Comparison of ENCODE assay signal across 17 cellular contexts in the genomic region with DNA sequence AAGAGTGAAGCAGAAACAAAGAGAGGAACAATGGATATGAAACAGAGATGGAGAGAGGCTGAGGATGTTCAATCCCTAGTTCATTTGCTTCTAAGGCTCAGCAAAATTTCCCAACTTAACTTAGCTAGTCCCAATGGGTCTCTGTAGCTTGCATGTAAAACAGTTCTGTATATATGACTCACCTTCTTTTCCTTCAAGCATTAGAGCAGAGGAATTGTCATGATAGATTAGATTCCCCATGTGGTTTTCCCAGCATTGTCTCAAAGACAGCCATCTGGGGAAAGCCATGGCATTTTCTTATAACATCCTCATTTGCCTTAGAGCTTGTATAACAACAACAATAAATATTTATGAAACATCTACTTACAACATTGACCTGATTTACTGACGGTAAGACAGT.
DNase-seq lines count a peak whose midpoint lies in the region; ATAC-seq and TF ChIP-seq lines count a peak whose summit lies in the region.
"Had no signal": no experiment of that assay in that cellular context is flagged by ENCODE, and none has a peak within 500 bp of the region (broad histone marks: within the 10 kb centered on the region; RNA-seq: fewer than 3 reads in every experiment).

No MANE protein-coding gene starts in this region.

- no peak for TF ChIP-seq CTCF in epithelial cell of esophagus (IDR thresholded peaks at IDR 0.05; ENCODE audit: insufficient read depth, low read depth, low read length, missing control alignments)

- peak; percentile 46 for DNase-seq in EH (ENCODE audit: low read depth)
- DNase-seq in M059J (ENCODE audit: low read depth) = peak; percentile 79
- peak; percentile 7 for DNase-seq in epithelial cell of esophagus (ENCODE audit: low read depth)
- DNase-seq in kidney tubule cell (ENCODE audit: low spot score) = peak; percentile 20
- DNase-seq in NCI-H446 treated with DMSO at 0.1 percent for 48 hours (lab: John Stamatoyannopoulos, UW) = no peak
- DNase-seq in NCI-H2081 treated with DMSO at 0.1 percent for 48 hours (lab: John Stamatoyannopoulos, UW) = no peak
- DNase-seq in MG63 = no peak
- DNase-seq: CD4-positive, alpha-beta memory T cell; H7; Karpas-422; NCI-H1417; NCI-H2029 treated with DMSO at 0.1 percent for 48 hours; NCI-H69; NK-92 treated with Interleukin-12 subunit alpha and Interleukin-12 subunit beta, amount 100 ng/mL, for 24 hours; PC-3 had no signal

- H3K36me3 ChIP-seq in MG63 = no peaks in the 10 kb centered on the region

- H3K9me3 ChIP-seq in MG63 = no peaks in the 10 kb centered on the region; the same call in 1 of the 2 replicates
- H3K9me3 ChIP-seq: A549 had no signal

- ATAC-seq in GM21360 (IDR thresholded peaks at IDR 0.05; ENCODE audit: unreplicated experiment) = no peak
- ATAC-seq: A549, PC-3 had no signal

- no peaks in the 10 kb centered on the region for H3K27me3 ChIP-seq in MG63

- H3K4me3 ChIP-seq in epithelial cell of esophagus (ENCODE audit: low read length) (no peak overlapping the region), MG63 (no peak overlapping the region)
- H3K4me3 ChIP-seq: A549 had no signal

Comparison
In these comparisons a context has a peak if more than half of its experiments do, and no peak if none do; other contexts are left out.
1. DNase-seq: peak in EH (single experiment), M059J (single experiment), epithelial cell of esophagus (single experiment) and kidney tubule cell (single experiment); none in NCI-H446 treated with DMSO at 0.1 percent for 48 hours (single experiment), NCI-H2081 treated with DMSO at 0.1 percent for 48 hours (single experiment) and MG63 (single experiment).